In the genomic region with DNA sequence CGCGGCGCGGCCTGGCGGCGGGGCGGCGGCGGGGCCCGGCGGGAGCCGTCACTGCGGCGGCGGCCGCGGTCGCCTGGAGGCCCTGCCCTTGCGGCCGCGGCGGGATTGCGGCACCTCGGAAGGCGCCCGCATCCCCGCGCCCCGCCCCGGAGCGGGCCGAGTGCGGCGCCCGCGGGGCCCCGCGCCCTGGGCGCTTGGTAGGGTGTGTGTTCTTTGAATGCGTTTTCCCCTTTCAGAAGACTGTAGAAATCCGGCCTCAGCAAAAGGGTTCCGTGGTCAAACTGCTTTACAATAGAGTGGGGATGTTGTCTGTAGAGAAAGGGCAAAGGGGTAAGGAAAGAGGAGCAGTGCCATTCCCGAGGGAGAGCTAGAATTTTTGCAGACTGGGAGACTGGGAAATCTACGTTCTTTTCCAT, we compare ENCODE assay signal across 8 cellular contexts. TPM values are rescaled to one million over a fixed set of nuclear protein-coding genes. Genes with fewer than 3 reads are reported as not detected.
A peak's percentile ranks its signal among the peaks of the same experiment; 100 is the strongest.
DNase-seq lines count a peak whose midpoint lies in the region; ATAC-seq and TF ChIP-seq lines count a peak whose summit lies in the region.

No MANE protein-coding gene starts in this region.

- no peaks in the 10 kb centered on the region for H3K27me3 ChIP-seq in CD8-positive, alpha-beta memory T cell (ENCODE audit: insufficient read depth, low read length, poor library complexity, severe bottlenecking)
- peaks cover 5% of the 10 kb centered on the region; the same call in 1 of the 2 replicates for H3K27me3 ChIP-seq in HUES48 (ENCODE audit: control insufficient read depth, insufficient read depth, low read length)
- no peaks in the 10 kb centered on the region for H3K27me3 ChIP-seq in naive thymus-derived CD4-positive, alpha-beta T cell (ENCODE audit: control insufficient read depth in 2 of 2, insufficient read depth in 2 of 2, low read length in 2 of 2)

- H3K9me3 Mint-ChIP-seq in CD8-positive, alpha-beta memory T cell: no peaks in the 10 kb centered on the region
- H3K9me3 Mint-ChIP-seq in naive thymus-derived CD4-positive, alpha-beta T cell: peaks cover 0 to 4% (median 0%) of the 10 kb centered on the region in 11 donors

- peaks cover 38 to 44% (median 42%) of the 10 kb centered on the region in 3 donors for H3K4me1 Mint-ChIP-seq in CD8-positive, alpha-beta memory T cell
- peaks cover 32 to 41% (median 39%) of the 10 kb centered on the region in 7 donors for H3K4me1 Mint-ChIP-seq in naive thymus-derived CD4-positive, alpha-beta T cell

- DNase-seq in CD8-positive, alpha-beta memory T cell: peak in 3 of 5 donors; percentile 17 to 44 (median 33)
- peak; percentile 18 for DNase-seq in activated CD4-positive, alpha-beta T cell treated with anti-CD3 and anti-CD28 coated beads for 48 hours
- DNase-seq in epithelial cell of proximal tubule (ENCODE audit: low read depth) (no peak), H4 (ENCODE audit: low spot score) (no peak), occipital lobe (lab: John Stamatoyannopoulos, UW) (no peak)
- DNase-seq in naive thymus-derived CD4-positive, alpha-beta T cell: peak in 7 of 9 donors; percentile 25 to 53 (median 40)

- peak overlapping the region; percentile 34; the same call in 1 of the 2 replicates for H3K9ac ChIP-seq in HUES48 (ENCODE audit: low read depth, low read length)

- peak overlapping the region; percentile 82 for H3K27ac ChIP-seq in CD8-positive, alpha-beta memory T cell (ENCODE audit: low read depth, low read length)
- H3K27ac ChIP-seq in HUES48 (ENCODE audit: low read depth, low read length): peak overlapping the region; percentile 27
- H3K27ac ChIP-seq in naive thymus-derived CD4-positive, alpha-beta T cell (ENCODE audit: low read depth, low read length): peak overlapping the region; percentile 89

- H3K27me3 Mint-ChIP-seq in CD8-positive, alpha-beta memory T cell: peaks cover 0 to 1% of the 10 kb centered on the region in 2 donors
- H3K27me3 Mint-ChIP-seq in naive thymus-derived CD4-positive, alpha-beta T cell: peaks cover 0 to 13% (median 0%) of the 10 kb centered on the region in 5 donors

- H3K36me3 ChIP-seq in CD8-positive, alpha-beta memory T cell (ENCODE audit: insufficient read depth, low read length): no peaks in the 10 kb centered on the region
- 0 out of 2 replicates have a peak, but pooled peaks cover 6% of the 10 kb centered on the region for H3K36me3 ChIP-seq in HUES48 (ENCODE audit: control insufficient read depth, insufficient read depth, low read length)
- peaks cover 0 to 7% (median 0%) of the 10 kb centered on the region in 3 experiments for H3K36me3 ChIP-seq in naive thymus-derived CD4-positive, alpha-beta T cell (ENCODE audit: control insufficient read depth in 2 of 3, insufficient read depth in 3 of 3, low read length in 3 of 3)

- peaks cover 38% of the 10 kb centered on the region for H3K4me1 ChIP-seq in CD8-positive, alpha-beta memory T cell (ENCODE audit: insufficient read depth, low read length)
- H3K4me1 ChIP-seq in HUES48 (ENCODE audit: control insufficient read depth, insufficient read depth, low read length): peaks cover 26% of the 10 kb centered on the region
- peaks cover 34% of the 10 kb centered on the region in 2 donors for H3K4me1 ChIP-seq in naive thymus-derived CD4-positive, alpha-beta T cell (ENCODE audit: control insufficient read depth in 2 of 2, insufficient read depth in 2 of 2, low read length in 2 of 2)

- intact Hi-C loops in naive thymus-derived CD4-positive, alpha-beta T cell (cut with micrococcal nuclease): loop anchor here (1.0 to 5.0 kb wide), 24 partner anchors 9 to 1052 kb away; partner anchors contain the start of genes ABHD5 (in 2 of the 2), POMGNT2 (in 2 of the 2), ANO10 (in 1 of the 2) and HIGD1A (in 1 of the 2)

- peak overlapping the region; percentile 96 to 99 (median 98) for H3K27ac Mint-ChIP-seq in CD8-positive, alpha-beta memory T cell
- peak overlapping the region; percentile 93 to 99 (median 96) for H3K27ac Mint-ChIP-seq in naive thymus-derived CD4-positive, alpha-beta T cell

- ATAC-seq in GM19438 (IDR thresholded peaks at IDR 0.05; ENCODE audit: low read depth, unreplicated experiment): peak; percentile 17
- ATAC-seq in naive thymus-derived CD4-positive, alpha-beta T cell: peak; percentile 37

- no peak for TF ChIP-seq CTCF in epithelial cell of proximal tubule (conservative IDR thresholded peaks at IDR 0.05; ENCODE audit: low read depth, low read length)

- peak overlapping the region; percentile 92 to 100 (median 97) for H3K4me3 Mint-ChIP-seq in CD8-positive, alpha-beta memory T cell
- H3K4me3 Mint-ChIP-seq in naive thymus-derived CD4-positive, alpha-beta T cell: peak overlapping the region; percentile 95 to 100 (median 98)

- no peaks in the 10 kb centered on the region for H3K9me3 ChIP-seq in CD8-positive, alpha-beta memory T cell (ENCODE audit: low read length)
- no peaks in the 10 kb centered on the region for H3K9me3 ChIP-seq in HUES48 (ENCODE audit: control insufficient read depth, insufficient read depth, low read length)
- H3K9me3 ChIP-seq in naive thymus-derived CD4-positive, alpha-beta T cell (ENCODE audit: control insufficient read depth in 2 of 3, low read length in 3 of 3): no peaks in the 10 kb centered on the region

- POLR2A ChIA-PET in CD8-positive, alpha-beta memory T cell (lab: Charles Lee): interaction anchor here (0.7 to 2.3 kb wide), 8 partner anchors 10 to 192 kb away, joined by 3 to 29 read pairs (median 4); no protein-coding TSS in a partner anchor
- POLR2A ChIA-PET in naive thymus-derived CD4-positive, alpha-beta T cell (lab: Charles Lee): interaction anchor here (0.7 to 3.5 kb wide), 23 partner anchors 9 to 216 kb away, joined by 3 to 66 read pairs (median 5); no protein-coding TSS in a partner anchor

- peaks cover 6 to 46% (median 15%) of the 10 kb centered on the region in 3 donors for H3K36me3 Mint-ChIP-seq in CD8-positive, alpha-beta memory T cell
- H3K36me3 Mint-ChIP-seq in naive thymus-derived CD4-positive, alpha-beta T cell: peaks cover 0 to 30% (median 16%) of the 10 kb centered on the region in 5 donors

- peak overlapping the region; percentile 94 for H3K4me3 ChIP-seq in CD8-positive, alpha-beta memory T cell (ENCODE audit: low read length)
- H3K4me3 ChIP-seq in HUES48 (ENCODE audit: low read depth, low read length) (peak overlapping the region; percentile 85), epithelial cell of proximal tubule (ENCODE audit: low read depth, low read length) (peak overlapping the region; percentile 82)
- H3K4me3 ChIP-seq in naive thymus-derived CD4-positive, alpha-beta T cell (ENCODE audit: low read length): peak overlapping the region; percentile 79

- CTCF ChIA-PET in CD8-positive, alpha-beta memory T cell (lab: Charles Lee): interaction anchor here (0.9 to 2.8 kb wide), 9 partner anchors 10 to 198 kb away, joined by 3 to 12 read pairs (median 6); no protein-coding TSS in a partner anchor
- CTCF ChIA-PET in naive thymus-derived CD4-positive, alpha-beta T cell (lab: Charles Lee): interaction anchor here (0.5 to 1.6 kb wide), 4 partner anchors 10 to 215 kb away, joined by 3 to 11 read pairs (median 4); no protein-coding TSS in a partner anchor

RNA-seq across cellular contexts. Expression of gene SNRK, which starts 0.6 kb away (rescaled TPM):
- 10 to 100 TPM; 34.2 to 35.9 TPM for total RNA-seq in CD8-positive, alpha-beta memory T cell
- 55.1 TPM for polyA plus RNA-seq in CD8-positive, alpha-beta memory T cell
- 12.9 and 16.3 TPM in 2 replicates for total RNA-seq in epithelial cell of proximal tubule
- total RNA-seq in naive thymus-derived CD4-positive, alpha-beta T cell: 100 to 1,000 TPM in 4 of 5 experiments, 10 to 100 TPM in 1; 71.9 to 176 (median 146) TPM
- 10 to 100 TPM; 63.4 to 66.2 TPM for polyA plus RNA-seq in naive thymus-derived CD4-positive, alpha-beta T cell
- total RNA-seq in H4 (2014; rRNA removed; shearing (Covaris generic)): 9.2 and 11.4 TPM in 2 replicates
- total RNA-seq in occipital lobe: 77.5 TPM

Comparison
In these comparisons a context has a peak if more than half of its experiments do, and no peak if none do; other contexts are left out.
1. DNase-seq: peak in CD8-positive, alpha-beta memory T cell (3 of 5), activated CD4-positive, alpha-beta T cell treated with anti-CD3 and anti-CD28 coated beads for 48 hours (single experiment) and naive thymus-derived CD4-positive, alpha-beta T cell (7 of 9); none in epithelial cell of proximal tubule (single experiment), H4 (single experiment) and occipital lobe (single experiment).
2. H3K27ac ChIP-seq: peak in every context shown above with its lines; median percentile 89 in naive thymus-derived CD4-positive, alpha-beta T cell; 82 in CD8-positive, alpha-beta memory T cell; 27 in HUES48.
3. Peak in every context shown above with its lines, with median percentiles within 50 percentile points of each other: H3K4me3 ChIP-seq.